ENCODE assay signal across 8 cellular contexts in the genomic region with DNA sequence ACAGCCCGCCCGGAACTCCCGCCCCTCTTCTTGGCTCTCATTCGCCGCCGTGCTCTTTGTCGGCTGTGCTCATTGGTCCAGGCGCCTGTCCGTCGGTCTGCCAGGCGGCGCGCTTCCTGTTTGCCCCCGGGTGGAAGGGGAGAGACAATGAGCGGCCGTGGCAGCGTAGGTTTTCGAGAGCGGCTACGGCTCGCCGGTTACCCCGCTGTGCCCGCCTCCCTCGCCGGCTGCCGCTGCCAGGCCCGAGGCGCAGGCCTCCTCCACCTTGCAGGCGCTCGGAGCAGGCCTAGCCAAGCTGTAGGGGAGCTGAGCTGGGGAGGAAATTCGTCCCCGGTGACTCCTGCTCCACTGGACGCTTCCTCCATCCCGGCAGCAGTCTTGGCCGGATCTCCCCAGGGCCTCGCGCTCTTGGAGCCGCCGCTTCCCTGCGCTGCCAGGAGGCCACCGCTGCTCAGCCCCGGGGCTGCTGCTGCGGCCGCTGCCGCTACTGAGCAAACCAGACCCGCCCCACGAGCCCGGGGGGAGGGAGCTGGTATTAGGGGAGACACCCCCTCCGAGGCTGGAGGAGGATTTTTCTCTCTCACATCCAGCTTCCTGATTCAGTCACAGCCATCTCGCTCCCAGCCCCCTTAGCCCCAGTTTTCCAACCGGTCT. TPM values are rescaled to one million over a fixed set of nuclear protein-coding genes. Genes with fewer than 3 reads are reported as not detected.
DNase-seq lines count a peak whose midpoint lies in the region; TF ChIP-seq lines count a peak whose summit lies in the region.

A gene (minus strand): TSS at position 2 of the 654 bp plus-strand sequence. CDS start 202 bp downstream, outside the sequence.

- H3K23ac ChIP-seq in H9 (ENCODE audit: insufficient read length, low read depth, low read length): no peak within 1 kb of the TSS

- H4K20me1 ChIP-seq in H9 (ENCODE audit: control insufficient read depth, insufficient read depth, insufficient read length): no peaks in the 10 kb centered on the region

- H4K91ac ChIP-seq in H9 (ENCODE audit: insufficient read length, low read depth, low read length): no peak within 1 kb of the TSS

- peak within 1 kb of the TSS; percentile 95 to 97 for H3K4me3 Mint-ChIP-seq in H9
- H3K4me3 Mint-ChIP-seq in neural crest cell: peak within 1 kb of the TSS; percentile 100

- H3K4me2 ChIP-seq in H9 (ENCODE audit: insufficient read depth, insufficient read length, low read length): peak within 1 kb of the TSS; percentile 54

- H2BK15ac ChIP-seq in H9 (ENCODE audit: low read depth, low read length): no peak within 1 kb of the TSS; the same call in 1 of the 2 replicates

- H3K4me1 Mint-ChIP-seq in H9 (peaks cover 32 to 50% of the 10 kb centered on the region in 2 experiments), neural crest cell (peaks cover 33% of the 10 kb centered on the region)

- H3K79me1 ChIP-seq in H9 (ENCODE audit: insufficient read depth, low read depth, low read length, poor library complexity, severe bottlenecking): no peaks in the 10 kb centered on the region

- H3K27ac ChIP-seq in H9 (ENCODE audit: insufficient read length, low read depth, low read length) (peak within 1 kb of the TSS; percentile 27), stomach smooth muscle (ENCODE audit: low read length) (peak within 1 kb of the TSS; percentile 97)

- peak within 1 kb of the TSS; percentile 94 for H3K9ac ChIP-seq in ES-I3 (ENCODE audit: low read depth, low read length)
- peak within 1 kb of the TSS; percentile 87 for H3K9ac ChIP-seq in H9 (ENCODE audit: extremely low read depth, insufficient read length, low read length)
- peak within 1 kb of the TSS; percentile 82 to 91 for H3K9ac ChIP-seq in stomach smooth muscle (ENCODE audit: low read length in 2 of 2)

- no peak within 1 kb of the TSS for H2BK12ac ChIP-seq in H9 (ENCODE audit: insufficient read length, low read depth, low read length)

- no CpG with 5 or more reads among the region's 52 CpGs for WGBS in H9 (ENCODE audit: extremely low coverage, insufficient read length, low lambda C conversion rate)

- no peaks in the 10 kb centered on the region for H3K27me3 ChIP-seq in H9 (ENCODE audit: insufficient read depth, low read length)
- no peaks in the 10 kb centered on the region for H3K27me3 ChIP-seq in MG63
- no peaks in the 10 kb centered on the region for H3K27me3 ChIP-seq in stomach smooth muscle (ENCODE audit: control insufficient read depth in 1 of 2, insufficient read depth in 2 of 2, low read length in 2 of 2)

- no peak within 1 kb of the TSS for H4K8ac ChIP-seq in H9 (replicated peaks; ENCODE audit: insufficient read length, low read depth, low read length)

- no peak within 1 kb of the TSS for H2AFZ ChIP-seq in H9 (ENCODE audit: low read length)

- peaks cover 6% of the 10 kb centered on the region; the same call in 1 of the 2 replicates for H3K4me1 ChIP-seq in ES-I3 (ENCODE audit: insufficient read depth, low read length)
- peaks cover 6% of the 10 kb centered on the region; the same call in 1 of the 2 replicates for H3K4me1 ChIP-seq in H9 (ENCODE audit: insufficient read depth, low read length)
- H3K4me1 ChIP-seq in stomach smooth muscle (ENCODE audit: control insufficient read depth, insufficient read depth, low read length): peaks cover 11% of the 10 kb centered on the region

- no peaks in the 10 kb centered on the region for H3K27me3 Mint-ChIP-seq in H9 (ENCODE audit: low read depth)
- peaks cover 5% of the 10 kb centered on the region for H3K27me3 Mint-ChIP-seq in neural crest cell (ENCODE audit: low read depth)

- no peak within 1 kb of the TSS for H2AK5ac ChIP-seq in H9 (ENCODE audit: insufficient read length, low read length)

- peaks cover 20% of the 10 kb centered on the region for H3K79me2 ChIP-seq in H9 (ENCODE audit: insufficient read depth, low read length)

- H3K36me3 Mint-ChIP-seq in H9 (ENCODE audit: insufficient read depth in 1 of 3, low read depth in 3 of 3) (peaks cover 13 to 27% (median 14%) of the 10 kb centered on the region in 3 experiments), neural crest cell (ENCODE audit: low read depth) (peaks cover 18% of the 10 kb centered on the region)

- no peak within 1 kb of the TSS for H4K5ac ChIP-seq in H9 (ENCODE audit: insufficient read length, low read depth, low read length)

- peak within 1 kb of the TSS; percentile 60 for H3K4me3 ChIP-seq in MG63
- H3K4me3 ChIP-seq in fibroblast of villous mesenchyme (ENCODE audit: low read depth, low read length): peak within 1 kb of the TSS; percentile 91
- H3K4me3 ChIP-seq in stomach smooth muscle (ENCODE audit: low read length in 2 of 2): peak within 1 kb of the TSS; percentile 69 to 90

- peak within 1 kb of the TSS; percentile 8 for H2BK5ac ChIP-seq in H9 (ENCODE audit: insufficient read length, low read length)

- H3K9me3 Mint-ChIP-seq in H9 (peaks cover 0 to 5% of the 10 kb centered on the region in 2 experiments; a peak in 1 of 5 replicates), neural crest cell (no peaks in the 10 kb centered on the region)

- H3K36me3 ChIP-seq in ES-I3 (ENCODE audit: insufficient read depth, low read length) (no peaks in the 10 kb centered on the region), MG63 (peaks cover 25% of the 10 kb centered on the region), stomach smooth muscle (ENCODE audit: control insufficient read depth in 2 of 2, insufficient read depth in 2 of 2, low read length in 2 of 2) (no peaks in the 10 kb centered on the region)

- H3K27ac Mint-ChIP-seq in H9 (peak within 1 kb of the TSS; percentile 96 to 100 (median 99)), neural crest cell (ENCODE audit: unreplicated experiment) (peak within 1 kb of the TSS; percentile 100)

- H3K23me2 ChIP-seq in H9 (ENCODE audit: insufficient read length, low read depth, low read length, poor library complexity, severe bottlenecking): peaks cover 6% of the 10 kb centered on the region

- H3K14ac ChIP-seq in H9 (ENCODE audit: insufficient read depth, low read length): peak within 1 kb of the TSS; percentile 97

- H2BK20ac ChIP-seq in H9 (ENCODE audit: low read depth, low read length, poor library complexity, severe bottlenecking): no peak within 1 kb of the TSS

- H3K18ac ChIP-seq in H9 (ENCODE audit: insufficient read length, low read depth, low read length): peak within 1 kb of the TSS; percentile 90

- H3T11ph ChIP-seq in H9 (ENCODE audit: low read length): no peak within 1 kb of the TSS

- no peak within 1 kb of the TSS for H3K56ac ChIP-seq in H9 (ENCODE audit: insufficient read length, low read depth, low read length)

- DNase-seq in H9 (peak; percentile 97), MG63 (peak; percentile 98), SIG-M5 treated with dmso at 0.1 percent for 504 hours (lab: John Stamatoyannopoulos, UW; ENCODE audit: unreplicated experiment) (peak; percentile 97), activated gamma-delta T cell treated with Interleukin-2 at 50 U/mL for 16 hours (peak; percentile 96), fibroblast of villous mesenchyme (ENCODE audit: low read depth) (peak; percentile 98), neural crest cell (ENCODE audit: low read depth, low spot score) (peak; percentile 89)

- H3K9me3 ChIP-seq in ES-I3 (ENCODE audit: control insufficient read depth, insufficient read depth, low read length) (no peaks in the 10 kb centered on the region), H9 (ENCODE audit: control insufficient read depth, low read depth, low read length) (no peaks in the 10 kb centered on the region), MG63 (peaks cover 7% of the 10 kb centered on the region; the same call in 1 of the 2 replicates), stomach smooth muscle (ENCODE audit: control insufficient read depth in 2 of 2, low read length in 2 of 2) (no peaks in the 10 kb centered on the region)

- TF ChIP-seq CTCF in H9 (conservative IDR thresholded peaks at IDR 0.05): no peak
- TF ChIP-seq CTCF in fibroblast of villous mesenchyme (IDR thresholded peaks at IDR 0.05; ENCODE audit: insufficient read depth, low read depth, low read length): no peak
- TF ChIP-seq CTCF in neural crest cell (conservative IDR thresholded peaks at IDR 0.05): no peak

- H2BK120ac ChIP-seq in H9 (ENCODE audit: low read depth, low read length, poor library complexity, severe bottlenecking): no peak within 1 kb of the TSS

- no peak within 1 kb of the TSS; the same call in 1 of the 2 replicates for H3K4ac ChIP-seq in H9 (ENCODE audit: low read depth, low read length)

RNA-seq across cellular contexts. Expression of the gene that starts here (rescaled TPM):
- 86.3 and 87.6 TPM in 2 replicates for total RNA-seq in H9 (2021)
- 64.7 and 68.4 TPM in 2 replicates for total RNA-seq in MG63 (2014; rRNA removed; shearing (Covaris generic); ENCODE audit: low replicate concordance)
- total RNA-seq in fibroblast of villous mesenchyme: 87.0 and 129 TPM in 2 replicates
- total RNA-seq in neural crest cell: 99.5 and 105 TPM in 2 replicates

Comparison
In these comparisons a context has a peak if more than half of its experiments do, and no peak if none do; other contexts are left out.
1. Peak in every context shown above with its lines: DNase-seq, H3K4me3 ChIP-seq and H3K27ac ChIP-seq.